ENCODE assay signal across 2 cellular contexts in the genomic region with DNA sequence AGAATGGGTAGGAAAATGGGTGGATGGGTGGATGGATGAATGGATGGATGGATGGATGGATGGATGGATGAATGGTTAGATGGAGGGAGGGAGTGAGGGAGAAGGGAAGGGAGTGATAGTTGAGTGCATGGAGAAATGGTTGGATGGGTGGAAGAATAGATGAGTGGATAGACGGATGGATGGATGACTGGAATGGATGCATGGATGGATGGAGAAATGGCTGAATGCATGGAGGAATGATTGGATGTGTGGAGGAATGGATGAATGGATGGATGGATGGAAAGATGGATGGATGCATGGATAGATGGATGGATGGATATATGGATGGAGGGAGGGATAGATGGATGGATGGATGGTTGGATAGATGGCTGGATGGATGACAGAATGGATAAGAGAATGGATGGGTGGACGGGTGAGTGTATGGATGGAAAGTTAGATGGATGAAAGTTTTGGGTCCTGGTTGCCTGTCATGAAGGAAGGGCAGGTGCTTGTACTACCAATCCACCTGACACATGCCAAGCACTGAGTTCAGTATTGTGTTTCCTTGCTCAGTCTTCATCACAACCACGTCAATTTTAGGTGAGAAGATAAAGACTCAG.
TF ChIP-seq lines count a peak whose summit lies in the region.

No MANE protein-coding gene starts in this region.

TF ChIP-seq in IMR-90, 13 proteins besides CTCF, POLR2A, EP300 and RAD21:
- TF ChIP-seq RFX5 (IDR thresholded peaks at IDR 0.05; ENCODE audit: low read depth, low read length) (no peak), FOS (IDR thresholded peaks at IDR 0.05; ENCODE audit: low read depth, low read length) (no peak), CEBPB (IDR thresholded peaks at IDR 0.05; ENCODE audit: low read depth, low read length) (no peak), MAFK (IDR thresholded peaks at IDR 0.05; ENCODE audit: low read depth, low read length) (no peak), NFE2L2 (IDR thresholded peaks at IDR 0.05; ENCODE audit: low read depth, low read length) (no peak), SMC3 (IDR thresholded peaks at IDR 0.05; ENCODE audit: low read depth, low read length) (no peak), RCOR1 (IDR thresholded peaks at IDR 0.05; ENCODE audit: insufficient replicate concordance, low read length) (no peak), BHLHE40 (IDR thresholded peaks at IDR 0.05; ENCODE audit: low read depth, low read length) (no peak), CHD1 (IDR thresholded peaks at IDR 0.05; ENCODE audit: low read depth, low read length) (no peak), MXI1 (IDR thresholded peaks at IDR 0.05; ENCODE audit: borderline replicate concordance, low read depth, low read length) (no peak), MAZ (IDR thresholded peaks at IDR 0.05; ENCODE audit: borderline replicate concordance, low read depth, low read length) (no peak), USF2 (IDR thresholded peaks at IDR 0.05; ENCODE audit: low read depth, low read length) (no peak)
- TF ChIP-seq, protein P1, sequence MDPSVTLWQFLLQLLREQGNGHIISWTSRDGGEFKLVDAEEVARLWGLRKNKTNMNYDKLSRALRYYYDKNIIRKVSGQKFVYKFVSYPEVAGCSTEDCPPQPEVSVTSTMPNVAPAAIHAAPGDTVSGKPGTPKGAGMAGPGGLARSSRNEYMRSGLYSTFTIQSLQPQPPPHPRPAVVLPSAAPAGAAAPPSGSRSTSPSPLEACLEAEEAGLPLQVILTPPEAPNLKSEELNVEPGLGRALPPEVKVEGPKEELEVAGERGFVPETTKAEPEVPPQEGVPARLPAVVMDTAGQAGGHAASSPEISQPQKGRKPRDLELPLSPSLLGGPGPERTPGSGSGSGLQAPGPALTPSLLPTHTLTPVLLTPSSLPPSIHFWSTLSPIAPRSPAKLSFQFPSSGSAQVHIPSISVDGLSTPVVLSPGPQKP (IDR thresholded peaks at IDR 0.05; ENCODE audit: borderline replicate concordance, low read depth, low read length) = no peak

TF ChIP-seq in HepG2, 621 proteins besides CTCF, POLR2A, EP300 and RAD21:
- 0 out of 2 replicates have a peak, but pooled peaks have one; percentile 20 for TF ChIP-seq IKZF1 (IDR thresholded peaks at IDR 0.05)
- TF ChIP-seq, protein P2, sequence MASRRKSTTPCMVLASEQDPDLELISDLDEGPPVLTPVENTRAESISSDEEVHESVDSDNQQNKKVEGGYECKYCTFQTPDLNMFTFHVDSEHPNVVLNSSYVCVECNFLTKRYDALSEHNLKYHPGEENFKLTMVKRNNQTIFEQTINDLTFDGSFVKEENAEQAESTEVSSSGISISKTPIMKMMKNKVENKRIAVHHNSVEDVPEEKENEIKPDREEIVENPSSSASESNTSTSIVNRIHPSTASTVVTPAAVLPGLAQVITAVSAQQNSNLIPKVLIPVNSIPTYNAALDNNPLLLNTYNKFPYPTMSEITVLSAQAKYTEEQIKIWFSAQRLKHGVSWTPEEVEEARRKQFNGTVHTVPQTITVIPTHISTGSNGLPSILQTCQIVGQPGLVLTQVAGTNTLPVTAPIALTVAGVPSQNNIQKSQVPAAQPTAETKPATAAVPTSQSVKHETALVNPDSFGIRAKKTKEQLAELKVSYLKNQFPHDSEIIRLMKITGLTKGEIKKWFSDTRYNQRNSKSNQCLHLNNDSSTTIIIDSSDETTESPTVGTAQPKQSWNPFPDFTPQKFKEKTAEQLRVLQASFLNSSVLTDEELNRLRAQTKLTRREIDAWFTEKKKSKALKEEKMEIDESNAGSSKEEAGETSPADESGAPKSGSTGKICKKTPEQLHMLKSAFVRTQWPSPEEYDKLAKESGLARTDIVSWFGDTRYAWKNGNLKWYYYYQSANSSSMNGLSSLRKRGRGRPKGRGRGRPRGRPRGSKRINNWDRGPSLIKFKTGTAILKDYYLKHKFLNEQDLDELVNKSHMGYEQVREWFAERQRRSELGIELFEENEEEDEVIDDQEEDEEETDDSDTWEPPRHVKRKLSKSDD (CRISPR knock-in tag; IDR thresholded peaks at IDR 0.05; ENCODE audit: low read depth) = no peak
- TF ChIP-seq FOXA1 (IDR thresholded peaks at IDR 0.05) = peak; percentile 26; the same call in 1 of the 2 replicates
- no peak for TF ChIP-seq FOXA1 (CRISPR knock-in tag; IDR thresholded peaks at IDR 0.05)
